In the genomic region with DNA sequence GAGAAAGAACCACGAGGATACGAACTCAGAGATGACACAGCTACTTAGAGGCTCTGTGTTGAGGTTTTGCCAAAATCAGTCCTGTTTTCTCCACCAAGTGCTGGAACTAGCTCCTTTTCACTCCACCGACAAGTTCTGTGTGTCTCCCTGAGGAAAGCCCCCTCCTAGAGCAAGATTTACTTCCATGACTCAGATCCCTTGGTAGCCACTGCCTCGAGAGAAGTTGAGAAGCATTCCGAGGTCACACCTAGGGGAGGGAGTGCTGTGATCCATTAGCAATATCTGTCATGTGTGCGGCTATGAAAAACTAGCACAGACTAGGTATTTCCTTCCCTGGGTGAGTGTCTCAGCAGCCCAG, we compare ENCODE assay signal across 10 cellular contexts. TPM values are rescaled to one million over a fixed set of nuclear protein-coding genes. Genes with fewer than 3 reads are reported as not detected.
DNase-seq lines count a peak whose midpoint lies in the region; ATAC-seq and TF ChIP-seq lines count a peak whose summit lies in the region.
"Had no signal": no experiment of that assay in that cellular context is flagged by ENCODE, and none has a peak within 500 bp of the region (broad histone marks: within the 10 kb centered on the region; RNA-seq: fewer than 3 reads in every experiment).

No MANE protein-coding gene starts in this region.

- H3K27me3 ChIP-seq in PC-9 (ENCODE audit: insufficient read depth, low read depth): peaks cover 23% of the 10 kb centered on the region; the same call in 1 of the 2 replicates

- no peaks in the 10 kb centered on the region for H3K4me1 ChIP-seq in PC-9 (replicated peaks; ENCODE audit: insufficient read depth)

- no peaks in the 10 kb centered on the region for H3K9me3 ChIP-seq in PC-9 (ENCODE audit: insufficient read depth, low read depth)

- H3K4me3 ChIP-seq in PC-9: no peak overlapping the region
- no peak overlapping the region for H3K4me3 ChIP-seq in epithelial cell of esophagus (ENCODE audit: low read length)

- CTCF ChIA-PET in PC-9 (lab: Charles Lee): no interaction called here

- H4K20me1 ChIP-seq in PC-9 (ENCODE audit: insufficient read depth): no peaks in the 10 kb centered on the region

- no peak overlapping the region for H3K27ac ChIP-seq in PC-9
- H3K27ac ChIP-seq: KMS-11 had no signal

- intact Hi-C loops in PC-9 (cut with micrococcal nuclease; ENCODE audit: unreplicated experiment): no loop called here

- no peaks in the 10 kb centered on the region for H3F3A ChIP-seq in PC-9 (ENCODE audit: insufficient read depth, low read depth)

- no peaks in the 10 kb centered on the region for H3K79me2 ChIP-seq in PC-9 (ENCODE audit: low read depth)

- POLR2A ChIA-PET in PC-9 (lab: Charles Lee; ENCODE audit: unreplicated experiment): interaction anchor here (0.7 kb wide), 1 partner anchor 118 kb away, joined by 7 read pairs; no protein-coding TSS in a partner anchor

- H3K36me3 ChIP-seq in PC-9 (ENCODE audit: low read depth): no peaks in the 10 kb centered on the region

- 0 out of 2 replicates have a peak overlapping the region, but pooled peaks have one; percentile 1 for H3K4me2 ChIP-seq in PC-9
- H3K4me2 ChIP-seq: KMS-11 had no signal

- ATAC-seq in HG03175 (IDR thresholded peaks at IDR 0.05; ENCODE audit: unreplicated experiment): no peak
- no peak for ATAC-seq in left lobe of liver

- no peak overlapping the region for H2AFZ ChIP-seq in PC-9

- no TSS peak for BruUV-seq in PC-9 (replicated peaks; lab: Mats Ljungman, UMichigan)

- TF ChIP-seq CTCF in PC-9 (conservative IDR thresholded peaks at IDR 0.05) (no peak), epithelial cell of esophagus (IDR thresholded peaks at IDR 0.05; ENCODE audit: insufficient read depth, low read depth, low read length, missing control alignments) (no peak)

- DNase-seq in EH (ENCODE audit: low read depth) (peak; percentile 70), PC-9 (peak in 1 of 2 experiments; percentile 40), epithelial cell of esophagus (ENCODE audit: low read depth) (peak; percentile 85), renal cortical epithelial cell (ENCODE audit: low read depth) (peak; percentile 85), dedifferentiated amniotic fluid mesenchymal stem cell (ENCODE audit: extremely low spot score) (no peak), left lobe of liver (ENCODE audit: low spot score) (no peak), dermis blood vessel endothelial cell (no peak)
- DNase-seq: erythroblast had no signal

- no peaks in the 10 kb centered on the region for H3K9me2 ChIP-seq in PC-9 (ENCODE audit: insufficient read depth)

RNA-seq across cellular contexts. Expression of a gene that starts 30.6 kb away (rescaled TPM):
- 0.35 and 3.8 TPM in 2 replicates for total RNA-seq in PC-9 (2021)
- under 0.01 TPM in 1 of 2 replicates, not detected in the other for total RNA-seq in renal cortical epithelial cell
- total RNA-seq in left lobe of liver: 0.33 TPM
- under 0.01 and 0.14 TPM in 2 replicates for total RNA-seq in dermis blood vessel endothelial cell

Comparison
In these comparisons a context has a peak if more than half of its experiments do, and no peak if none do; other contexts are left out.
1. DNase-seq: peak in EH (single experiment), epithelial cell of esophagus (single experiment) and renal cortical epithelial cell (single experiment); none in dedifferentiated amniotic fluid mesenchymal stem cell (single experiment), left lobe of liver (single experiment) and dermis blood vessel endothelial cell (single experiment).